Comparison of ENCODE assay signal across 8 cellular contexts in genomic region chr6:127420558-127420957, GRCh38. TPM values are rescaled to one million over a fixed set of nuclear protein-coding genes. Genes with fewer than 3 reads are reported as not detected.
A peak's percentile ranks its signal among the peaks of the same experiment; 100 is the strongest.
DNase-seq lines count a peak whose midpoint lies in the region; ATAC-seq lines count a peak whose summit lies in the region.

No MANE protein-coding gene starts in this region.

- no peak overlapping the region for H3K4me3 ChIP-seq in Jurkat, Clone E6-1 (ENCODE audit: low read length)
- no peak overlapping the region for H3K4me3 ChIP-seq in SJCRH30

- DNase-seq in GM03348 (ENCODE audit: low spot score), result peak; percentile 88
- peak; percentile 76 for DNase-seq in Jurkat, Clone E6-1 (ENCODE audit: low read depth, low spot score)
- DNase-seq in SJCRH30, result peak; percentile 64 to 82
- DNase-seq in activated effector memory CD4-positive, alpha-beta T cell treated with Interleukin-2 at 50 U/mL for 16 hours, result peak; percentile 38
- DNase-seq in glomerular endothelial cell (ENCODE audit: extremely low read depth, low read depth, low spot score), result peak; percentile 96
- DNase-seq in putamen (ENCODE audit: low spot score), result peak; percentile 40
- DNase-seq in middle frontal gyrus (ENCODE audit: extremely low spot score, low spot score), result no peak

- peak overlapping the region; percentile 15; the same call in 1 of the 2 replicates for H3K27ac ChIP-seq in SJCRH30

- no peaks in the 10 kb centered on the region for H3K9me3 ChIP-seq in SJCRH30 (replicated peaks)

- H3K27me3 ChIP-seq in SJCRH30, result no peaks in the 10 kb centered on the region

- peaks cover 5% of the 10 kb centered on the region; the same call in 1 of the 2 replicates for H3K4me1 ChIP-seq in SJCRH30

- H3K36me3 ChIP-seq in SJCRH30, result no peaks in the 10 kb centered on the region

- peak; percentile 100 for ATAC-seq in GM21825 (IDR thresholded peaks at IDR 0.05; ENCODE audit: unreplicated experiment)

RNA-seq across cellular contexts. Expression of gene KIAA0408, which starts 38.6 kb away (rescaled TPM):
- polyA plus RNA-seq in Jurkat, Clone E6-1 (2012; ENCODE audit: insufficient read depth, insufficient read length), result 2.4 TPM
- 2.5 and 2.9 TPM in 2 replicates for total RNA-seq in SJCRH30 (2014; rRNA removed; shearing (Covaris generic))
- 0.64 and 0.87 TPM in 2 replicates for total RNA-seq in glomerular endothelial cell
